ENCODE assay signal across 8 cellular contexts in the genomic region with DNA sequence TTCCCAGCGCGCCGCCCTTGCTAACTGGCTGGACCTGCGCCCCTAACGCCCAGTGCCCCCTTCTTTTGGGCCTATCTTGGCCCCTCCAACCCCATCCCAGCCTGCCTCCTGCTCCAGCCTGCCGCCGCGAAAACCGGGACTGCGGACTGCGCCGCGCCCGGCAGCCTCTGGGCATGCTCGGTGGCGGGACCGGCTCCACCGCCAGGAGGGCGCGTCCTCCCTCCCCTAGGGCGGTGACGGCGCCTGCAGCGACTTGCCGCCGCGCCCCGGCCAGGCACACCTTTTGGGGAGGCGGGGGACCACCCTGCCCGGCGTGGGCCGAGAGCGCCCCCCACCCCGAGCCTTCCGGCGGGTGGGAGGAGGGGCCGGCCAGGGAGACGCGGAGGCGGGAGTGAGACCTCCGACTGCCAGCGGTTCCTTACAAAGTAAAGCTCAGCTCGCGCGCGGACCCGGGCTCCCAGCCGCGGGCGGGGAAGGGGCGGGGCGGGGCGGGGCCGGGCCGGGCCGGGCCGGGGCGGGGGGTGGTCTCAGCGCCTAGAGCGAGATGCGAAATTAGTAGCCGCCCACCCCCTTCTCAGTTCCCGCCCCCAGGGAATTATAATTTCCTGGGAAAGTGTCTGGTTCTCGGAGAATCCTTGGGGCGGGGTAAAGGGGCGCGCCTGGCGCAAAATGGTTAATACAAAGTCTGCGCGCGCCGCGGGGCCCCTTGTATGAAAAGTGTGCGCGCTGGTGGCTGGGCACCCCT.
A peak's percentile ranks its signal among the peaks of the same experiment; 100 is the strongest.
DNase-seq lines count a peak whose midpoint lies in the region; ATAC-seq and TF ChIP-seq lines count a peak whose summit lies in the region.

No MANE protein-coding gene starts in this region.

- peaks cover 48% of the 10 kb centered on the region for H3K27me3 Mint-ChIP-seq in activated naive CD4-positive, alpha-beta T cell treated with anti-CD3 and anti-CD28 coated beads, Interleukin-2, amount 50 U/mL, for 24 hours
- peaks cover 81% of the 10 kb centered on the region for H3K27me3 Mint-ChIP-seq in stimulated activated naive CD8-positive, alpha-beta T cell treated with anti-CD3 and anti-CD28 coated beads, Interleukin-15, amount 100 ng/mL, for 72 hours

- ATAC-seq in SK-N-SH treated with all-trans-retinoic acid at 6 μM for 48 hours (peak; percentile 57), right lobe of liver (peak; percentile 66 to 85 (median 78))
- ATAC-seq in stimulated activated naive CD8-positive, alpha-beta T cell treated with anti-CD3 and anti-CD28 coated beads, Interleukin-15, amount 100 ng/mL, for 72 hours, result peak; percentile 78

- CTCF ChIA-PET in HEK293 (lab: Yijun Ruan, JAX), result interaction anchor here (0.9 kb wide), 1 partner anchor 1104 kb away, joined by 4 read pairs; no protein-coding TSS in a partner anchor

- no peaks in the 10 kb centered on the region for H3K79me2 ChIP-seq in MM.1S (ENCODE audit: low read length)

- H3K27ac ChIP-seq in HEK293 (ENCODE audit: extremely low read depth, low read depth, low read length) (peak overlapping the region; percentile 97), MM.1S (ENCODE audit: low read length) (no peak overlapping the region), dorsolateral prefrontal cortex (peak overlapping the region; percentile 77 to 99 (median 94)), right lobe of liver (peak overlapping the region; percentile 75 to 92 (median 86))

- no peak overlapping the region for H3K27ac Mint-ChIP-seq in activated naive CD4-positive, alpha-beta T cell treated with anti-CD3 and anti-CD28 coated beads, Interleukin-2, amount 50 U/mL, for 24 hours
- no peak overlapping the region for H3K27ac Mint-ChIP-seq in stimulated activated naive CD8-positive, alpha-beta T cell treated with anti-CD3 and anti-CD28 coated beads, Interleukin-15, amount 100 ng/mL, for 72 hours

- H3K9me3 Mint-ChIP-seq in activated naive CD4-positive, alpha-beta T cell treated with anti-CD3 and anti-CD28 coated beads, Interleukin-2, amount 50 U/mL, for 24 hours, result no peaks in the 10 kb centered on the region
- no peaks in the 10 kb centered on the region for H3K9me3 Mint-ChIP-seq in stimulated activated naive CD8-positive, alpha-beta T cell treated with anti-CD3 and anti-CD28 coated beads, Interleukin-15, amount 100 ng/mL, for 72 hours

- H3K36me3 Mint-ChIP-seq in activated naive CD4-positive, alpha-beta T cell treated with anti-CD3 and anti-CD28 coated beads, Interleukin-2, amount 50 U/mL, for 24 hours, result no peaks in the 10 kb centered on the region

- H3K9me3 ChIP-seq in HEK293 (ENCODE audit: control insufficient read depth, insufficient read depth, low read depth, low read length) (no peaks in the 10 kb centered on the region), MM.1S (replicated peaks; ENCODE audit: insufficient read depth, low read length) (no peaks in the 10 kb centered on the region), right lobe of liver (no peaks in the 10 kb centered on the region)

- H3K27me3 ChIP-seq in MM.1S (replicated peaks; ENCODE audit: insufficient read depth, low read length) (peaks cover 37% of the 10 kb centered on the region), dorsolateral prefrontal cortex (no peaks in the 10 kb centered on the region), right lobe of liver (no peaks in the 10 kb centered on the region)

- TF ChIP-seq CTCF in HEK293 (tag by site-specific recombination; IDR thresholded peaks at IDR 0.05), result peak; percentile 87
- peak; percentile 34 for TF ChIP-seq CTCF in MM.1S (IDR thresholded peaks at IDR 0.05; ENCODE audit: low read length)
- peak in 43 of 56 donors; percentile 9 to 55 (median 37) for TF ChIP-seq CTCF in dorsolateral prefrontal cortex (IDR thresholded peaks at IDR 0.05 in 54 of 56, conservative IDR thresholded peaks at IDR 0.05 in 2 of 56; ENCODE audit: low read depth in 1 of 56, partially characterized antibody in 56 of 56)
- peak; percentile 10 to 56 (median 22) for TF ChIP-seq CTCF in right lobe of liver (IDR thresholded peaks at IDR 0.05)

- H3K4me3 Mint-ChIP-seq in activated naive CD4-positive, alpha-beta T cell treated with anti-CD3 and anti-CD28 coated beads, Interleukin-2, amount 50 U/mL, for 24 hours, result peak overlapping the region; percentile 43
- peak overlapping the region; percentile 83 to 84 for H3K4me3 Mint-ChIP-seq in stimulated activated naive CD8-positive, alpha-beta T cell treated with anti-CD3 and anti-CD28 coated beads, Interleukin-15, amount 100 ng/mL, for 72 hours

- H4K20me1 ChIP-seq in MM.1S (ENCODE audit: insufficient read depth, low read length), result no peaks in the 10 kb centered on the region

- no peaks in the 10 kb centered on the region for H3K9me2 ChIP-seq in MM.1S (replicated peaks; ENCODE audit: insufficient read depth, low read length)

- peak overlapping the region; percentile 89 for H2AFZ ChIP-seq in MM.1S (ENCODE audit: low read length)

- 1% methylated on average over 23 of the region's 75 CpGs for WGBS in right lobe of liver (ENCODE audit: insufficient coverage, low coverage, low lambda C conversion rate, missing lambda C conversion rate)

- H3K4me3 ChIP-seq in HEK293 (ENCODE audit: low read depth, low read length) (peak overlapping the region; percentile 67), MM.1S (ENCODE audit: low read length) (peak overlapping the region; percentile 82), dorsolateral prefrontal cortex (peak overlapping the region; percentile 64 to 90 (median 81)), right lobe of liver (peak overlapping the region; percentile 68 to 81 (median 72))

- H3K4me2 ChIP-seq in MM.1S (ENCODE audit: low read depth, low read length), result peak overlapping the region; percentile 99

- DNase-seq in activated naive CD4-positive, alpha-beta T cell treated with Interleukin-2 at 50 U/mL for 16 hours, result no peak
- DNase-seq in MM.1S (peak; percentile 83), dorsolateral prefrontal cortex (peak in 9 of 10 donors; percentile 50 to 84 (median 70)), right lobe of liver (peak; percentile 85 to 86 (median 86))
- DNase-seq in stimulated activated naive CD8-positive, alpha-beta T cell treated with anti-CD3 and anti-CD28 coated beads, Interleukin-15, amount 100 ng/mL, for 72 hours, result peak; percentile 35 to 52

- intact Hi-C loops in dorsolateral prefrontal cortex (cut with DNase I), result loop anchor here (2.0 to 10.0 kb wide), 5 partner anchors 41 to 149 kb away; no protein-coding TSS in a partner anchor
- intact Hi-C loops in right lobe of liver (cut with DNase I), result no loop called here

- H3K4me1 Mint-ChIP-seq in activated naive CD4-positive, alpha-beta T cell treated with anti-CD3 and anti-CD28 coated beads, Interleukin-2, amount 50 U/mL, for 24 hours, result peaks cover 17% of the 10 kb centered on the region
- H3K4me1 Mint-ChIP-seq in stimulated activated naive CD8-positive, alpha-beta T cell treated with anti-CD3 and anti-CD28 coated beads, Interleukin-15, amount 100 ng/mL, for 72 hours, result peaks cover 25% of the 10 kb centered on the region

- H3K9ac ChIP-seq in MM.1S (ENCODE audit: low read length), result peak overlapping the region; percentile 60

- H3K4me1 ChIP-seq in HEK293 (ENCODE audit: control insufficient read depth, insufficient read depth, low read length) (no peaks in the 10 kb centered on the region), MM.1S (ENCODE audit: low read length) (no peaks in the 10 kb centered on the region), right lobe of liver (peaks cover 0 to 33% (median 18%) of the 10 kb centered on the region in 4 donors)

- H3K36me3 ChIP-seq in HEK293 (ENCODE audit: control insufficient read depth in 2 of 2, insufficient read depth in 1 of 2, low read length in 2 of 2), result peaks cover 0 to 10% of the 10 kb centered on the region in 2 experiments; a peak in 1 of 3 replicates
- H3K36me3 ChIP-seq in MM.1S (replicated peaks; ENCODE audit: insufficient read depth, low read length), result no peaks in the 10 kb centered on the region
- no peaks in the 10 kb centered on the region for H3K36me3 ChIP-seq in right lobe of liver

- peak; percentile 88 for TF ChIP-seq POLR2A in right lobe of liver (IDR thresholded peaks at IDR 0.05)

- POLR2A ChIA-PET in HEK293 (lab: Yijun Ruan, JAX), result interaction anchor here (0.6 to 3.4 kb wide), 11 partner anchors 10 to 146 kb away, joined by 3 to 17 read pairs (median 4); no protein-coding TSS in a partner anchor

- H3F3A ChIP-seq in MM.1S (ENCODE audit: insufficient read depth, low read length), result no peaks in the 10 kb centered on the region

TF ChIP-seq in HEK293, 187 proteins besides CTCF, POLR2A, EP300 and RAD21 (continues in another document):
- no peak for TF ChIP-seq ZNF354C (tag by site-specific recombination; IDR thresholded peaks at IDR 0.05; ENCODE audit: borderline replicate concordance, low read depth)
- TF ChIP-seq ZNF76 (tag by site-specific recombination; IDR thresholded peaks at IDR 0.05; ENCODE audit: borderline replicate concordance, low read depth), result peak; percentile 85
- TF ChIP-seq ZNF585B (tag by site-specific recombination; IDR thresholded peaks at IDR 0.05), result 0 out of 2 replicates have a peak, but pooled peaks have one; percentile 16

TF ChIP-seq in SK-N-SH treated with all-trans-retinoic acid at 6 μM for 48 hours, 23 proteins besides CTCF, POLR2A, EP300 and RAD21:
- TF ChIP-seq ESRRG (CRISPR knock-in tag; IDR thresholded peaks at IDR 0.05) (0 out of 2 replicates have a peak, but pooled peaks have one; percentile 34), ZNF565 (CRISPR knock-in tag; conservative IDR thresholded peaks at IDR 0.05; ENCODE audit: low read depth) (0 out of 2 replicates have a peak, but pooled peaks have one; percentile 19), ARNTL (CRISPR knock-in tag; IDR thresholded peaks at IDR 0.05; ENCODE audit: borderline replicate concordance, low read depth) (no peak)
- TF ChIP-seq, protein P1, sequence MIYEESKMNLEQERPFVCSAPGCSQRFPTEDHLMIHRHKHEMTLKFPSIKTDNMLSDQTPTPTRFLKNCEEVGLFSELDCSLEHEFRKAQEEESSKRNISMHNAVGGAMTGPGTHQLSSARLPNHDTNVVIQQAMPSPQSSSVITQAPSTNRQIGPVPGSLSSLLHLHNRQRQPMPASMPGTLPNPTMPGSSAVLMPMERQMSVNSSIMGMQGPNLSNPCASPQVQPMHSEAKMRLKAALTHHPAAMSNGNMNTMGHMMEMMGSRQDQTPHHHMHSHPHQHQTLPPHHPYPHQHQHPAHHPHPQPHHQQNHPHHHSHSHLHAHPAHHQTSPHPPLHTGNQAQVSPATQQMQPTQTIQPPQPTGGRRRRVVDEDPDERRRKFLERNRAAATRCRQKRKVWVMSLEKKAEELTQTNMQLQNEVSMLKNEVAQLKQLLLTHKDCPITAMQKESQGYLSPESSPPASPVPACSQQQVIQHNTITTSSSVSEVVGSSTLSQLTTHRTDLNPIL (CRISPR knock-in tag; IDR thresholded peaks at IDR 0.05; ENCODE audit: low read depth), result no peak
TF ChIP-seq in SK-N-SH treated with all-trans-retinoic acid at 6 μM for 48 hours: peak in this region for 2.

Comparison
In these comparisons a context has a peak if more than half of its experiments do, and no peak if none do; other contexts are left out.
1. CTCF ChIP-seq: peak in every context shown above with its lines; median percentile 87 in HEK293; 37 in dorsolateral prefrontal cortex; 34 in MM.1S; 22 in right lobe of liver.
2. intact Hi-C loops: an anchor here in dorsolateral prefrontal cortex (2.0 to 10.0 kb wide); none called in right lobe of liver.